ENCODE assay signal across 30 cellular contexts in genomic region chr12:52238916-52239649, GRCh38. TPM values are rescaled to one million over a fixed set of nuclear protein-coding genes. Genes with fewer than 3 reads are reported as not detected.
DNase-seq lines count a peak whose midpoint lies in the region; ATAC-seq, FAIRE-seq and TF ChIP-seq lines count a peak whose summit lies in the region.
"Had no signal": no experiment of that assay in that cellular context is flagged by ENCODE, and none has a peak within 500 bp of the region (broad histone marks: within the 10 kb centered on the region; RNA-seq: fewer than 3 reads in every experiment).

No MANE protein-coding gene starts in this region.

- no peak for TF ChIP-seq CTCF in PC-9 (conservative IDR thresholded peaks at IDR 0.05)
- TF ChIP-seq CTCF in H1 (IDR thresholded peaks at IDR 0.05; ENCODE audit: control extremely low read depth in 1 of 3, insufficient read depth in 1 of 3, low read depth in 1 of 3, low read length in 3 of 3): no peak
- no peak for TF ChIP-seq CTCF in retinal pigment epithelial cell (conservative IDR thresholded peaks at IDR 0.05; ENCODE audit: low read depth, low read length)

- H3K36me3 ChIP-seq in PC-9 (ENCODE audit: low read depth) (peaks cover 87% of the 10 kb centered on the region), H1 (ENCODE audit: control insufficient read depth in 2 of 4, insufficient read depth in 4 of 4, low read length in 3 of 4) (no peaks in the 10 kb centered on the region; a peak in 1 of 8 replicates)
- H3K36me3 ChIP-seq: HAP-1, prostate gland had no signal

- DNase-seq in PC-9 (peak in 1 of 2 experiments; percentile 37), H1 (ENCODE audit: low read depth in 1 of 2, low spot score in 2 of 2) (no peak), retinal pigment epithelial cell (ENCODE audit: low read depth) (no peak), NCI-H2171 treated with DMSO at 0.1 percent for 48 hours (lab: John Stamatoyannopoulos, UW) (no peak), HPDE6-E6E7 (ENCODE audit: extremely low spot score) (no peak)
- DNase-seq: activated CD4-positive, alpha-beta T cell treated with anti-CD3 and anti-CD28 coated beads for 48 hours; activated naive CD8-positive, alpha-beta T cell treated with anti-CD3 and anti-CD28 coated beads for 36 hours; DMS 273 treated with DMSO at 0.1 percent for 48 hours; foreskin fibroblast; immature natural killer cell; left ventricle myocardium superior; mucosa of descending colon; NCI-H1105 treated with DMSO at 0.1 percent for 48 hours; NCI-H2081; NCI-H446; nephron progenitor cell; OCI-M1; stimulated activated CD4-positive, alpha-beta T cell treated with anti-CD3 and anti-CD28 coated beads, Interleukin-2, amount 100 ng/mL, for 24 hours; T-cell had no signal

- CTCF ChIA-PET in PC-9 (lab: Charles Lee) (no interaction called here), H1 (lab: Charles Lee; ENCODE audit: partially characterized antibody) (interaction anchor here (0.8 to 17.6 kb wide), 13 partner anchors 7 to 90 kb away, joined by 3 to 151 read pairs (median 8); no protein-coding TSS in a partner anchor)

- H3K27ac ChIP-seq in PC-9 (peak overlapping the region; percentile 97), H1 (ENCODE audit: low read depth, low read length) (no peak overlapping the region)
- H3K27ac ChIP-seq: HL-60, prostate gland, skin epidermis had no signal

- no peak overlapping the region for H3K4ac ChIP-seq in H1 (replicated peaks; ENCODE audit: insufficient read length, low read depth, low read length)

- ATAC-seq in HG03095 (IDR thresholded peaks at IDR 0.05; ENCODE audit: unreplicated experiment): no peak
- ATAC-seq: left ventricle myocardium superior; mucosa of descending colon; stimulated activated effector memory CD8-positive, alpha-beta T cell treated with anti-CD3 and anti-CD28 coated beads, Interleukin-12 subunit alpha, Interleukin-12 subunit beta, amount 100 ng/mL, for 72 hours; T-cell had no signal

- H3K4me2 ChIP-seq in PC-9: peak overlapping the region; percentile 99
- H3K4me2 ChIP-seq in H1 (ENCODE audit: insufficient read depth in 1 of 2, low read depth in 2 of 2, low read length in 2 of 2): no peak overlapping the region; a peak in 1 of 4 replicates

- H3K9me2 ChIP-seq in PC-9 (ENCODE audit: insufficient read depth): no peaks in the 10 kb centered on the region

- peaks cover 72% of the 10 kb centered on the region for H3K79me2 ChIP-seq in PC-9 (ENCODE audit: low read depth)
- no peaks in the 10 kb centered on the region for H3K79me2 ChIP-seq in H1 (ENCODE audit: control insufficient read depth in 1 of 2, insufficient read depth in 2 of 2, low read length in 2 of 2)

- POLR2A ChIA-PET in PC-9 (lab: Charles Lee; ENCODE audit: unreplicated experiment): interaction anchor here (0.5 to 1.2 kb wide), 5 partner anchors 14 to 1000 kb away, joined by 3 to 6 read pairs (median 4); no protein-coding TSS in a partner anchor
- POLR2A ChIA-PET in H1 (lab: Charles Lee; ENCODE audit: partially characterized antibody): interaction anchor here (1.6 to 1.8 kb wide), 2 partner anchors 9 to 17 kb away, joined by 6 to 12 read pairs; no protein-coding TSS in a partner anchor

- no peak overlapping the region for H2BK120ac ChIP-seq in H1 (replicated peaks; ENCODE audit: low read depth, low read length)

- no peak for FAIRE-seq in H1 (lab: Jason Lieb, UNC)
- FAIRE-seq: GM18507 had no signal

- WGBS in H1 (ENCODE audit: extremely low coverage in 1 of 2, insufficient coverage in 1 of 2, insufficient read length in 1 of 2, insufficient replicate concordance in 2 of 2, low coverage in 1 of 2, low lambda C conversion rate in 2 of 2, missing lambda C conversion rate in 1 of 2), 2 experiments: 86% methylated on average over 7 of the region's 7 CpGs; no CpG with 5 or more reads in 1 of the 2 experiments

- no peak overlapping the region for H2BK20ac ChIP-seq in H1 (ENCODE audit: low read length)

- H3K27me3 ChIP-seq in PC-9 (ENCODE audit: insufficient read depth, low read depth): no peaks in the 10 kb centered on the region
- peaks cover 0 to 17% (median 5%) of the 10 kb centered on the region in 4 experiments; a peak in 4 of 7 replicates for H3K27me3 ChIP-seq in H1 (replicated peaks in 1 of 4; ENCODE audit: control insufficient read depth in 3 of 4, extremely low read depth in 1 of 4, insufficient read depth in 3 of 4, low read length in 3 of 4)

- H3K23ac ChIP-seq in H1 (ENCODE audit: insufficient read length): no peak overlapping the region

- no peak overlapping the region for H3K14ac ChIP-seq in H1 (ENCODE audit: insufficient read length)

- no peak overlapping the region for H4K5ac ChIP-seq in H1 (ENCODE audit: insufficient read length, low read depth, low read length)

- H4K20me1 ChIP-seq in PC-9 (ENCODE audit: insufficient read depth) (peaks cover 93% of the 10 kb centered on the region), H1 (replicated peaks in 1 of 2; ENCODE audit: control insufficient read depth in 1 of 2, insufficient read depth in 2 of 2, low read length in 2 of 2) (no peaks in the 10 kb centered on the region)

- peaks cover 87% of the 10 kb centered on the region for H3K4me1 ChIP-seq in PC-9 (replicated peaks; ENCODE audit: insufficient read depth)
- peaks cover 9 to 23% (median 16%) of the 10 kb centered on the region in 4 experiments for H3K4me1 ChIP-seq in H1 (replicated peaks in 1 of 4; ENCODE audit: control insufficient read depth in 3 of 4, insufficient read depth in 4 of 4, low read length in 3 of 4)
- H3K4me1 ChIP-seq: HAP-1 had no signal

- H2BK15ac ChIP-seq in H1 (ENCODE audit: low read length): no peak overlapping the region

- H3K79me1 ChIP-seq in H1 (ENCODE audit: low read depth, low read length): no peaks in the 10 kb centered on the region

- intact Hi-C loops in PC-9 (cut with micrococcal nuclease; ENCODE audit: unreplicated experiment): no loop called here

- no peak overlapping the region for H4K8ac ChIP-seq in H1 (ENCODE audit: extremely low read depth, insufficient read depth, low read length)

- no peak overlapping the region for H2AK5ac ChIP-seq in H1 (ENCODE audit: low read depth, low read length)

- no peaks in the 10 kb centered on the region for H3K23me2 ChIP-seq in H1 (ENCODE audit: low read depth, low read length)

- H2AFZ ChIP-seq in PC-9 (no peak overlapping the region), H1 (ENCODE audit: low read length) (no peak overlapping the region)

- H3K4me3 ChIP-seq in PC-9 (peak overlapping the region; percentile 96; the same call in 1 of the 2 replicates), H1 (ENCODE audit: extremely low read depth in 1 of 4, insufficient read depth in 2 of 4, low read depth in 3 of 4, low read length in 4 of 4) (no peak overlapping the region), retinal pigment epithelial cell (ENCODE audit: low read length) (peak overlapping the region; percentile 95)
- H3K4me3 ChIP-seq: HAP-1, mucosa of descending colon, prostate gland, skin epidermis had no signal

- no peak overlapping the region for H4K91ac ChIP-seq in H1 (replicated peaks; ENCODE audit: insufficient read length, low read length)

- H2BK5ac ChIP-seq in H1 (ENCODE audit: low read depth, low read length): no peak overlapping the region

- peak overlapping the region; percentile 39; the same call in 1 of the 2 replicates for H2BK12ac ChIP-seq in H1 (ENCODE audit: low read depth, low read length)

- no peak overlapping the region for H3K9ac ChIP-seq in H1 (replicated peaks in 1 of 4; ENCODE audit: extremely low read depth in 1 of 4, low read depth in 3 of 4, low read length in 3 of 4)

- no peak overlapping the region for H3K56ac ChIP-seq in H1 (replicated peaks; ENCODE audit: insufficient read length, low read depth, low read length)

- no TSS peak for BruUV-seq in PC-9 (replicated peaks; lab: Mats Ljungman, UMichigan)

- H3F3A ChIP-seq in PC-9 (ENCODE audit: insufficient read depth, low read depth): peaks cover 97% of the 10 kb centered on the region

- no peaks in the 10 kb centered on the region for H3K9me3 ChIP-seq in PC-9 (ENCODE audit: insufficient read depth, low read depth)
- H3K9me3 ChIP-seq in H1 (ENCODE audit: insufficient read depth in 2 of 2, low read depth in 1 of 2, low read length in 1 of 2): no peaks in the 10 kb centered on the region
- H3K9me3 ChIP-seq: HAP-1, mucosa of descending colon, prostate gland had no signal

- H3K18ac ChIP-seq in H1 (ENCODE audit: extremely low read depth, low read length): no peak overlapping the region

- no peak for TF ChIP-seq POLR2A in H1 (IDR thresholded peaks at IDR 0.05; ENCODE audit: control extremely low read depth in 1 of 2, low read depth in 2 of 2, low read length in 2 of 2)

- TF ChIP-seq EP300 in H1 (IDR thresholded peaks at IDR 0.05; ENCODE audit: borderline replicate concordance in 1 of 2, low read depth in 2 of 2, low read length in 2 of 2): no peak

- TF ChIP-seq RAD21 in H1 (IDR thresholded peaks at IDR 0.05 in 1 of 2, conservative IDR thresholded peaks at IDR 0.05 in 1 of 2; ENCODE audit: low read depth in 2 of 2, low read length in 2 of 2): no peak

RNA-seq across cellular contexts. Expression of gene KRT7, which starts 6.0 kb away (rescaled TPM):
- 3,783 and 4,555 TPM in 2 replicates for total RNA-seq in PC-9 (2021)
- 13.2 and 16.5 TPM in 2 replicates for total RNA-seq in H1 (2021; fragmentation: NEBNext Ultra II Directional; extraction: Animal tissue kit (Norgen Biotek cat#: 25700))
- polyA plus RNA-seq in H1 (2011; rRNA removed): 19.0 and 25.6 TPM in 2 replicates
- polyA plus RNA-seq in H1 (2011; cell fraction: cytosol; rRNA removed): 20.8 TPM
- polyA plus RNA-seq in H1 (2011; cell fraction: nucleus; rRNA removed): 32.4 TPM
- 10.8 to 28.4 TPM (median 20.2 TPM) in 4 replicates for polyA plus RNA-seq in H1 (2012, experiment 1 of 2)
- 20.5 TPM for polyA plus RNA-seq in H1 (2012, experiment 2 of 2)
- polyA plus RNA-seq in H1 (2013, experiment 1 of 2): 4.4 TPM
- 4.8 TPM for polyA plus RNA-seq in H1 (2013, experiment 2 of 2)
- 16.8 and 19.4 TPM in 2 replicates for polyA minus RNA-seq in H1 (2011; rRNA and poly(A)+ RNA removed)
- polyA minus RNA-seq in H1 (2011; cell fraction: cytosol; rRNA and poly(A)+ RNA removed): 13.4 TPM
- 20.8 TPM for polyA minus RNA-seq in H1 (2011; cell fraction: nucleus; rRNA and poly(A)+ RNA removed)
- total RNA-seq: cerebellum, G401, temporal lobe had no signal
- polyA plus RNA-seq: immature natural killer cell had no signal

RNA-seq across cellular contexts. Expression of gene KRT86, which starts 35.4 kb away (rescaled TPM):
- 2.7 and 5.7 TPM in 2 replicates for total RNA-seq in PC-9 (2021)
- total RNA-seq in H1 (2021; fragmentation: NEBNext Ultra II Directional; extraction: Animal tissue kit (Norgen Biotek cat#: 25700)): 0.15 TPM in 1 of 2 replicates, not detected in the other
- polyA plus RNA-seq in H1 (2011; rRNA removed): 0.09 and 0.12 TPM in 2 replicates
- polyA plus RNA-seq in H1 (2011; cell fraction: cytosol; rRNA removed): not detected
- polyA plus RNA-seq in H1 (2011; cell fraction: nucleus; rRNA removed): 0.14 TPM
- not detected in 4 replicates for polyA plus RNA-seq in H1 (2012, experiment 1 of 2)
- polyA plus RNA-seq in H1 (2012, experiment 2 of 2): not detected
- polyA plus RNA-seq in H1 (2013, experiment 1 of 2): 0.06 TPM
- polyA plus RNA-seq in H1 (2013, experiment 2 of 2): 0.09 TPM
- not detected in 2 replicates for polyA minus RNA-seq in H1 (2011; rRNA and poly(A)+ RNA removed)
- polyA minus RNA-seq in H1 (2011; cell fraction: cytosol; rRNA and poly(A)+ RNA removed): not detected
- not detected for polyA minus RNA-seq in H1 (2011; cell fraction: nucleus; rRNA and poly(A)+ RNA removed)
- total RNA-seq: activated naive CD8-positive, alpha-beta T cell treated with anti-CD3 and anti-CD28 coated beads for 36 hours; cerebellum; G401; left ventricle myocardium superior had no signal

RNA-seq across cellular contexts. Expression of gene KRT80, which starts 47.3 kb away (rescaled TPM):
- 84.1 and 94.9 TPM in 2 replicates for total RNA-seq in PC-9 (2021)
- 0.08 TPM in 1 of 2 replicates, not detected in the other for total RNA-seq in H1 (2021; fragmentation: NEBNext Ultra II Directional; extraction: Animal tissue kit (Norgen Biotek cat#: 25700))
- polyA plus RNA-seq in H1 (2011; rRNA removed): 0.05 and 0.06 TPM in 2 replicates
- polyA plus RNA-seq in H1 (2011; cell fraction: cytosol; rRNA removed): 0.05 TPM
- 0.06 TPM for polyA plus RNA-seq in H1 (2011; cell fraction: nucleus; rRNA removed)
- polyA plus RNA-seq in H1 (2012, experiment 1 of 2): 0.05 to 0.06 TPM in 2 of 4 replicates, not detected in the others
- 0.07 TPM for polyA plus RNA-seq in H1 (2012, experiment 2 of 2)
- polyA plus RNA-seq in H1 (2013, experiment 1 of 2): 0.04 TPM
- 0.09 TPM for polyA plus RNA-seq in H1 (2013, experiment 2 of 2)
- 0.03 and 0.10 TPM in 2 replicates for polyA minus RNA-seq in H1 (2011; rRNA and poly(A)+ RNA removed)
- 0.37 TPM for polyA minus RNA-seq in H1 (2011; cell fraction: cytosol; rRNA and poly(A)+ RNA removed)
- 0.20 TPM for polyA minus RNA-seq in H1 (2011; cell fraction: nucleus; rRNA and poly(A)+ RNA removed)
- total RNA-seq: activated naive CD8-positive, alpha-beta T cell treated with anti-CD3 and anti-CD28 coated beads for 36 hours; activated T-helper 1 cell treated with anti-CD3 and anti-CD28 coated beads, Interleukin-12 subunit alpha, Interleukin-12 subunit beta, Interleukin-2, Interleukin-4 antibody, amounts not matched to agents 30 ng/mL and 10 ng/mL and 1 ng/mL, durations not matched to agents 14 hours and 24 hours and 36 hours; cerebellum; left ventricle myocardium superior had no signal
- polyA plus RNA-seq: immature natural killer cell had no signal

RNA-seq across cellular contexts. Expression of gene KRT81, which starts 52.3 kb away (rescaled TPM):
- total RNA-seq in PC-9 (2021): 2.5 and 4.3 TPM in 2 replicates
- not detected in 2 replicates for total RNA-seq in H1 (2021; fragmentation: NEBNext Ultra II Directional; extraction: Animal tissue kit (Norgen Biotek cat#: 25700))
- polyA plus RNA-seq in H1 (2011; rRNA removed): not detected in 2 replicates
- polyA plus RNA-seq in H1 (2011; cell fraction: cytosol; rRNA removed): not detected
- polyA plus RNA-seq in H1 (2011; cell fraction: nucleus; rRNA removed): 0.09 TPM
- polyA plus RNA-seq in H1 (2012, experiment 1 of 2): not detected in 4 replicates
- not detected for polyA plus RNA-seq in H1 (2012, experiment 2 of 2)
- not detected for polyA plus RNA-seq in H1 (2013, experiment 1 of 2)
- not detected for polyA plus RNA-seq in H1 (2013, experiment 2 of 2)
- not detected in 2 replicates for polyA minus RNA-seq in H1 (2011; rRNA and poly(A)+ RNA removed)
- polyA minus RNA-seq in H1 (2011; cell fraction: cytosol; rRNA and poly(A)+ RNA removed): not detected
- polyA minus RNA-seq in H1 (2011; cell fraction: nucleus; rRNA and poly(A)+ RNA removed): not detected
- total RNA-seq: activated naive CD8-positive, alpha-beta T cell treated with anti-CD3 and anti-CD28 coated beads for 36 hours; activated T-helper 1 cell treated with anti-CD3 and anti-CD28 coated beads, Interleukin-12 subunit alpha, Interleukin-12 subunit beta, Interleukin-2, Interleukin-4 antibody, amounts not matched to agents 30 ng/mL and 10 ng/mL and 1 ng/mL, durations not matched to agents 14 hours and 24 hours and 36 hours; cerebellum; G401; left ventricle myocardium superior; mucosa of descending colon; temporal lobe had no signal

Comparison
In these comparisons a context has a peak if more than half of its experiments do, and no peak if none do; other contexts are left out.
1. H3K4me3 ChIP-seq: peak in PC-9 (single experiment) and retinal pigment epithelial cell (single experiment); none in H1 (0 of 4).
2. RNA of gene KRT7, which starts 6.0 kb away (total RNA-seq): 3,783 to 4,555 TPM in PC-9; 13.2 to 16.5 TPM in H1; every median in the first group is over 100 times any median in the second.
3. RNA of gene KRT80, which starts 47.3 kb away (total RNA-seq): 84.1 to 94.9 TPM in PC-9; 0.08 TPM in H1; every median in the first group is over 10 times any median in the second.